8 cellular contexts compared by ENCODE assay signal in the genomic region with DNA sequence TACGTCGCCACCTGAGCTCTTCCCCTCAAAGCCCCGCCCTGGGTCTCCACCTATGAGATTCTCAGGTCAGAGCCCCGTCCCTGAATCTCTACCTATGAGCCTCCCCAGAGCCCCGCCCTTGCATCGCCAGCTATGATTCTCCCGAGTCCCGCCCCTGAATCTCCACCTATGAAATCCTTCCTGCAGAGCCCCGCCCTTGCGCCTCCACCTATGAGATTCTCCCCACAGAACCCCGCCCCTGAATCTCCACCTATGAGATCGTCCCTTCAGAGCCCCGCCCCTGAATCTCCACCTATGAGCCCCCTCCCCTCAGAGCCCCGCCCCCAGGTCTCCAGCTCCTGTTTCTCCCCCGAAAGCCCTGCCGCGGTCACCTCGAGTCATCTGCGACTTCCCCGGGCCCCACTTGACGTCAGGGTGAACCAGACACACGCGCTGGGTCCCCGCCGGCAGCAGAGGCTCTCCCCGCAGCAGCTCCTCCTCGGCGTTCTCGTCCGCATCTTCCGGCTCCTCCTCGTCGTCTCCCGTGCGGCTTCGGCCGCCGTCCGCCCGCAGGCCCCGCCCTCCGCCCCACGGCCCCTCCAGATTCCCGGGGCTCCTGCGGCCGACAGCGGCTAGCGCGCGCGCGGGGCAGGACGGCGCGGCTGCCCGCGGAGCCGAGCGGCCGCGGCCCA. TPM values are rescaled to one million over a fixed set of nuclear protein-coding genes. Genes with fewer than 3 reads are reported as not detected.
A peak's percentile ranks its signal among the peaks of the same experiment; 100 is the strongest.
DNase-seq lines count a peak whose midpoint lies in the region; ATAC-seq, FAIRE-seq and TF ChIP-seq lines count a peak whose summit lies in the region.

No MANE protein-coding gene starts in this region.

- ATAC-seq in GM21367 (IDR thresholded peaks at IDR 0.05; ENCODE audit: unreplicated experiment) = peak; percentile 60
- ATAC-seq in natural killer cell treated with Interleukin-12 subunit alpha and Interleukin-12 subunit beta and Interleukin-15 and Interleukin-18, amount 100 ng/mL, for 72 hours = peak; percentile 79 to 86

- H3K4me3 ChIP-seq in BLaER1 = peak overlapping the region; percentile 87
- H3K4me3 ChIP-seq in esophagus squamous epithelium = peak overlapping the region; percentile 60 to 98 (median 88)
- peak overlapping the region; percentile 80 to 97 (median 90) for H3K4me3 ChIP-seq in stomach

- FAIRE-seq in HTR-8/SVneo (lab: Jason Lieb, UNC) = no peak

- no peak for TF ChIP-seq EP300 in stomach (IDR thresholded peaks at IDR 0.05)

- H3K27me3 ChIP-seq in BLaER1 = no peaks in the 10 kb centered on the region
- no peaks in the 10 kb centered on the region for H3K27me3 ChIP-seq in esophagus squamous epithelium
- no peaks in the 10 kb centered on the region for H3K27me3 ChIP-seq in stomach

- peaks cover 4% of the 10 kb centered on the region for H3K36me3 Mint-ChIP-seq in natural killer cell treated with Interleukin-12 subunit alpha and Interleukin-12 subunit beta and Interleukin-15 and Interleukin-18, amount 100 ng/mL, for 72 hours

- peaks cover 8 to 12% of the 10 kb centered on the region in 2 donors for H3K4me1 Mint-ChIP-seq in natural killer cell treated with Interleukin-12 subunit alpha and Interleukin-12 subunit beta and Interleukin-15 and Interleukin-18, amount 100 ng/mL, for 72 hours (ENCODE audit: low read depth in 2 of 2)

- H3K27ac ChIP-seq in BLaER1 (peak overlapping the region; percentile 99), esophagus squamous epithelium (peak overlapping the region; percentile 96 to 100 (median 99)), stomach (peak overlapping the region; percentile 95 to 100 (median 97))

- WGBS in esophagus squamous epithelium, 2 donors = 0% methylated on average over 15 to 22 of the region's 61 CpGs
- WGBS in stomach, 5 donors = 0 to 2% (median 0%) methylated on average over 22 to 61 of the region's 61 CpGs

- peaks cover 0 to under 1% of the 10 kb centered on the region in 2 donors for H3K27me3 Mint-ChIP-seq in natural killer cell treated with Interleukin-12 subunit alpha and Interleukin-12 subunit beta and Interleukin-15 and Interleukin-18, amount 100 ng/mL, for 72 hours

- H4K20me1 ChIP-seq in BLaER1 = peaks cover 45% of the 10 kb centered on the region

- H3K4me2 ChIP-seq in BLaER1 = peak overlapping the region; percentile 58

- H3K27ac Mint-ChIP-seq in natural killer cell treated with Interleukin-12 subunit alpha and Interleukin-12 subunit beta and Interleukin-15 and Interleukin-18, amount 100 ng/mL, for 72 hours = peak overlapping the region; percentile 83 to 84

- no peak for TF ChIP-seq CTCF in esophagus squamous epithelium (IDR thresholded peaks at IDR 0.05)
- no peak for TF ChIP-seq CTCF in stomach (IDR thresholded peaks at IDR 0.05)

- TF ChIP-seq POLR2A in esophagus squamous epithelium (IDR thresholded peaks at IDR 0.05) (peak in 2 of 4 donors; percentile 69 to 78), stomach (IDR thresholded peaks at IDR 0.05) (peak in 1 of 4 donors; percentile 46)

- H3K9me3 Mint-ChIP-seq in natural killer cell treated with Interleukin-12 subunit alpha and Interleukin-12 subunit beta and Interleukin-15 and Interleukin-18, amount 100 ng/mL, for 72 hours = no peaks in the 10 kb centered on the region

- intact Hi-C loops in esophagus squamous epithelium (cut with DNase I) (no loop called here), stomach (cut with DNase I; ENCODE audit: low total_unique reads) (no loop called here)

- H3K4me1 ChIP-seq in BLaER1 (peaks cover 16% of the 10 kb centered on the region), esophagus squamous epithelium (peaks cover 14 to 44% (median 20%) of the 10 kb centered on the region in 3 donors), stomach (peaks cover 16 to 45% (median 36%) of the 10 kb centered on the region in 4 donors)

- H3K9ac ChIP-seq in BLaER1 = peak overlapping the region; percentile 97

- H3K4me3 Mint-ChIP-seq in natural killer cell treated with Interleukin-12 subunit alpha and Interleukin-12 subunit beta and Interleukin-15 and Interleukin-18, amount 100 ng/mL, for 72 hours = peak overlapping the region; percentile 86

- DNase-seq in HTR-8/SVneo (ENCODE audit: insufficient read length, low spot score) (peak; percentile 92), esophagus squamous epithelium (lab: John Stamatoyannopoulos, UW) (no peak), stomach (peak; percentile 99), NCI-H1436 (lab: John Stamatoyannopoulos, UW) (no peak)
- peak; percentile 98 for DNase-seq in activated CD8-positive, alpha-beta memory T cell treated with anti-CD3 and anti-CD28 coated beads, Interleukin-2, amount 50 U/mL, for 24 hours (ENCODE audit: extremely low read depth)
- peak; percentile 98 for DNase-seq in natural killer cell treated with Interleukin-12 subunit alpha and Interleukin-12 subunit beta and Interleukin-15 and Interleukin-18, amount 100 ng/mL, for 72 hours (ENCODE audit: low spot score)

- H3K9me3 ChIP-seq in BLaER1 (no peaks in the 10 kb centered on the region), esophagus squamous epithelium (no peaks in the 10 kb centered on the region), stomach (no peaks in the 10 kb centered on the region)

- H3K36me3 ChIP-seq in BLaER1 (peaks cover 35% of the 10 kb centered on the region), esophagus squamous epithelium (peaks cover 7 to 34% (median 10%) of the 10 kb centered on the region in 3 donors), stomach (peaks cover 15 to 33% (median 32%) of the 10 kb centered on the region in 4 donors)

RNA-seq across cellular contexts. Expression of a gene that starts 0.4 kb away (rescaled TPM):
- total RNA-seq in esophagus squamous epithelium (10 to 100 TPM; 22.2 to 45.4 (median 28.0) TPM), stomach (10 to 100 TPM; 19.8 to 73.9 (median 36.8) TPM)
- 10 to 100 TPM; 45.8 to 69.6 TPM for total RNA-seq in natural killer cell treated with Interleukin-12 subunit alpha and Interleukin-12 subunit beta and Interleukin-15 and Interleukin-18, amount 100 ng/mL, for 72 hours
- 10 to 100 TPM; 47.7 to 53.4 (median 48.6) TPM for polyA plus RNA-seq in stomach

RNA-seq across cellular contexts. Expression of a gene that starts 37.0 kb away (rescaled TPM):
- 10 to 100 TPM in 3 of 4 donors, 1 to 10 TPM in 1; 5.7 to 27.1 (median 18.3) TPM for total RNA-seq in esophagus squamous epithelium
- total RNA-seq in natural killer cell treated with Interleukin-12 subunit alpha and Interleukin-12 subunit beta and Interleukin-15 and Interleukin-18, amount 100 ng/mL, for 72 hours = 10 to 100 TPM; 18.3 to 61.7 TPM
- total RNA-seq in stomach = 100 to 1,000 TPM in 1 of 5 donors, 10 to 100 TPM in 3, 1 to 10 TPM in 1; 8.4 to 114 (median 30.3) TPM
- 10 to 100 TPM; 13.3 to 45.1 (median 16.4) TPM for polyA plus RNA-seq in stomach

Comparison
In these comparisons a context has a peak if more than half of its experiments do, and no peak if none do; other contexts are left out.
1. DNase-seq: peak in HTR-8/SVneo (single experiment), activated CD8-positive, alpha-beta memory T cell treated with anti-CD3 and anti-CD28 coated beads, Interleukin-2, amount 50 U/mL, for 24 hours (single experiment), natural killer cell treated with Interleukin-12 subunit alpha and Interleukin-12 subunit beta and Interleukin-15 and Interleukin-18, amount 100 ng/mL, for 72 hours (single experiment) and stomach (single experiment); none in esophagus squamous epithelium (single experiment) and NCI-H1436 (single experiment).
2. Peak in every context shown above with its lines, with median percentiles within 50 percentile points of each other: H3K27ac ChIP-seq and H3K4me3 ChIP-seq.